In the genomic region with DNA sequence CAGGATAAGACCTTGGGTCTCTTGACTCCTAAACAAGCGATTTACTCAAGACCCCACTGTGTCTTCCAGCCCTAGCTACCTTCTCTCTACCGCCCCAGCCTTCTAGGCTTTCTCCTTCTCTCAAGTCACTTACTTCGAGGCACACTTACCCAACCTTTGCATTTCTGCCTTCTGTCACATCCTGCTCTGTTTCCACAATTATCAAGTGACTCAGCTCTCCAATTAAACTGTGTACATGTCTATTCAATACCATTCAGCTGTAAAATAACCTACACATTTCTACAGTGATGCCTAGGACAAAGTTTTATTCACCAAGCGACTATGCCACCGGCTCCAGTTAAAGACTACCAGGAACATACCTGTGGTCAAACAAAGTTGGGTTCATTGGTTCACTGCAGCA, we compare ENCODE assay signal across 16 cellular contexts.
DNase-seq lines count a peak whose midpoint lies in the region; ATAC-seq, FAIRE-seq and TF ChIP-seq lines count a peak whose summit lies in the region.
"Had no signal": no experiment of that assay in that cellular context is flagged by ENCODE, and none has a peak within 500 bp of the region (broad histone marks: within the 10 kb centered on the region; RNA-seq: fewer than 3 reads in every experiment).

No MANE protein-coding gene starts in this region.

- DNase-seq in GM19239 (ENCODE audit: insufficient read length, low spot score) = no peak
- DNase-seq in NCI-H146 treated with DMSO at 0.1 percent for 48 hours (lab: John Stamatoyannopoulos, UW; ENCODE audit: unreplicated experiment) = peak; percentile 50
- DNase-seq in progenitor cell of endocrine pancreas (ENCODE audit: low spot score, unreplicated experiment) = no peak
- no peak for DNase-seq in SHP77 treated with DMSO at 0.1 percent for 48 hours (lab: John Stamatoyannopoulos, UW)
- DNase-seq in BE2C = no peak
- DNase-seq in spleen = no peak
- DNase-seq: activated CD4-positive, alpha-beta T cell treated with anti-CD3 and anti-CD28 coated beads for 48 hours; activated naive CD8-positive, alpha-beta T cell treated with anti-CD3 and anti-CD28 coated beads for 36 hours; esophagus squamous epithelium; trophoblast cell had no signal

- WGBS in spleen, 5 donors = 84 to 90% (median 87%) methylated on average over 5 of the region's 5 CpGs

- H3K27ac Mint-ChIP-seq in progenitor cell of endocrine pancreas = peak overlapping the region; percentile 76
- H3K27ac Mint-ChIP-seq: activated naive CD8-positive, alpha-beta T cell treated with anti-CD3 and anti-CD28 coated beads for 36 hours; T-helper 2 cell treated with Interferon-gamma antibody and Interleukin-4, amounts not matched to agents 5 μg/mL and 100 μg/mL, for 36 hours had no signal

- H3K9me3 ChIP-seq in BE2C (no peaks in the 10 kb centered on the region), spleen (peaks cover 0 to 25% (median 15%) of the 10 kb centered on the region in 8 donors)
- H3K9me3 ChIP-seq: esophagus squamous epithelium had no signal

- peaks cover 32% of the 10 kb centered on the region for H3K36me3 Mint-ChIP-seq in progenitor cell of endocrine pancreas (ENCODE audit: insufficient read depth)

- H3K4me1 ChIP-seq in BE2C = no peaks in the 10 kb centered on the region
- H3K4me1 ChIP-seq in spleen = peaks cover 0 to 34% (median 15%) of the 10 kb centered on the region in 6 donors

- H3K27me3 Mint-ChIP-seq in progenitor cell of endocrine pancreas = no peaks in the 10 kb centered on the region
- H3K27me3 Mint-ChIP-seq: activated naive CD8-positive, alpha-beta T cell treated with anti-CD3 and anti-CD28 coated beads for 36 hours had no signal

- H3K27me3 ChIP-seq in BE2C (no peaks in the 10 kb centered on the region), spleen (replicated peaks in 1 of 7) (no peaks in the 10 kb centered on the region)
- H3K27me3 ChIP-seq: BLaER1, esophagus squamous epithelium had no signal

- H3K4me3 ChIP-seq in BE2C (ENCODE audit: low read depth, low read length) (no peak overlapping the region), spleen (no peak overlapping the region)
- H3K4me3 ChIP-seq: BLaER1, esophagus squamous epithelium, K562 had no signal

- H3K27ac ChIP-seq in spleen = no peak overlapping the region
- H3K27ac ChIP-seq: BLaER1 had no signal

- peak; percentile 68 for FAIRE-seq in GM19239 (lab: Jason Lieb, UNC)
- FAIRE-seq: K562 had no signal

- TF ChIP-seq CTCF in progenitor cell of endocrine pancreas (IDR thresholded peaks at IDR 0.05; ENCODE audit: unreplicated experiment) = no peak
- no peak for TF ChIP-seq CTCF in BE2C (IDR thresholded peaks at IDR 0.05; ENCODE audit: low read depth, low read length)
- TF ChIP-seq CTCF in spleen (IDR thresholded peaks at IDR 0.05 in 8 of 11, conservative IDR thresholded peaks at IDR 0.05 in 3 of 11) = no peak

- H3K36me3 ChIP-seq in BE2C (no peaks in the 10 kb centered on the region), spleen (no peaks in the 10 kb centered on the region)
- H3K36me3 ChIP-seq: esophagus squamous epithelium had no signal

- ATAC-seq in esophagus mucosa (peak; percentile 49), GM19351 (IDR thresholded peaks at IDR 0.05; ENCODE audit: unreplicated experiment) (no peak)
- ATAC-seq: K562, Right ventricle myocardium inferior had no signal

- intact Hi-C loops in spleen (cut with DNase I; ENCODE audit: low total_unique reads) = no loop called here

- peak overlapping the region; percentile 0 for H3K4me3 Mint-ChIP-seq in progenitor cell of endocrine pancreas (ENCODE audit: low read depth)
- H3K4me3 Mint-ChIP-seq: activated naive CD8-positive, alpha-beta T cell treated with anti-CD3 and anti-CD28 coated beads for 36 hours; T-helper 2 cell treated with Interferon-gamma antibody and Interleukin-4, amounts not matched to agents 5 μg/mL and 100 μg/mL, for 36 hours had no signal

- H3K9me3 Mint-ChIP-seq in progenitor cell of endocrine pancreas (ENCODE audit: low read depth) = peaks cover 14% of the 10 kb centered on the region

- no peak for TF ChIP-seq POLR2A in spleen (IDR thresholded peaks at IDR 0.05)

- peaks cover 42% of the 10 kb centered on the region for H3K4me1 Mint-ChIP-seq in progenitor cell of endocrine pancreas (ENCODE audit: low read depth)
